1 cellular context compared by ENCODE assay signal in the genomic region with DNA sequence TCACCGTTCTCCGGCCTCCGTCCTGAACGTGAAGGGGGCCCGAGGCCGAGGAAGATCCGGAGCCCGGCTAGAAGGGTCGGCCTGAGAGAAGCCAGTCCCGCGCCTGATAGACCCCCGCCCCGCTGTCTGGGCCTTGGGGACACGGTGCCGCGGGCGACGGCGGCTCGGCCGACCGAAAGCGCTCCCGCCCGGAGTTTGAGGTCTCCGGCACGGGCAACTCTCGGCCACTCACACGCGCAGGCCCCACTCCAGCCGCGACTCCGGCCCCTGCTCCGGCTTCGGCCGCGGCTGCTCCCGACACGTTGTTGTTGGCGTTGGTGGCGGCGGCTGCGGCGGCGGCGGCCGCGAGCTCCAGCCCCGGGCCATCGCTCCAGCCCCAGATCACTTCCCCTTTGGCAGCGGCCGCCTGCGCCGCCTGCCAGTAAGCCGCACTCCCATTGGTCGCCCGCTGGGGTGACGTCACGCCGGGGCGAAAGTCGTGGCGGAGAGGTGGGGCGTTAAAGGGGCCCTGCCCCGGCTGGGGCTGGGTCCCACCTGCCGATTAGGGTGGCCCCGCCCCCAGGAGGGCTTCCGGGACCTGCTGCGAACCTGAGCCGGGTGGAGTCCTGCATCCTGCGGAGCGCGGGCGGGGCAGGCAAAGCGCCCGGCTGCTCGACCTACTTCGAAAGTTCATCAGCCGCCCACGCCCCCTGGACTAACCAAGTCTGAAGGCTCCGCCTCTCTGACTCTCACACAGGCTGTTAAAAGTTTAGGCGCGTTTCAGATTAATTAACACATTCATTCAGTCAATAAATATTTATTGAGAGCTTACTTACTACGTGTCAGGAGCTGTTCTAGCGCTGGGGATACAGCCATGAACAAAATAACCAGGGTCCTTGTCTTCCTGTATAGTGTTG.
TF ChIP-seq lines count a peak whose summit lies in the region.

A gene with protein sequence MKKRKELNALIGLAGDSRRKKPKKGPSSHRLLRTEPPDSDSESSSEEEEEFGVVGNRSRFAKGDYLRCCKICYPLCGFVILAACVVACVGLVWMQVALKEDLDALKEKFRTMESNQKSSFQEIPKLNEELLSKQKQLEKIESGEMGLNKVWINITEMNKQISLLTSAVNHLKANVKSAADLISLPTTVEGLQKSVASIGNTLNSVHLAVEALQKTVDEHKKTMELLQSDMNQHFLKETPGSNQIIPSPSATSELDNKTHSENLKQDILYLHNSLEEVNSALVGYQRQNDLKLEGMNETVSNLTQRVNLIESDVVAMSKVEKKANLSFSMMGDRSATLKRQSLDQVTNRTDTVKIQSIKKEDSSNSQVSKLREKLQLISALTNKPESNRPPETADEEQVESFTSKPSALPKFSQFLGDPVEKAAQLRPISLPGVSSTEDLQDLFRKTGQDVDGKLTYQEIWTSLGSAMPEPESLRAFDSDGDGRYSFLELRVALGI (minus strand): TSS at position 388 of the 896 bp plus-strand sequence. CDS start 1,027 bp downstream, outside the sequence.

TF ChIP-seq in K562, 482 proteins besides CTCF, POLR2A, EP300 and RAD21 (continued from another document and continues in another):
- TF ChIP-seq, protein P1, sequence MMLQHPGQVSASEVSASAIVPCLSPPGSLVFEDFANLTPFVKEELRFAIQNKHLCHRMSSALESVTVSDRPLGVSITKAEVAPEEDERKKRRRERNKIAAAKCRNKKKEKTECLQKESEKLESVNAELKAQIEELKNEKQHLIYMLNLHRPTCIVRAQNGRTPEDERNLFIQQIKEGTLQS (IDR thresholded peaks at IDR 0.05) = peak; percentile 99
- TF ChIP-seq, protein P1 (CRISPR knock-in tag; conservative IDR thresholded peaks at IDR 0.05) = no peak; the same call in 1 of the 2 replicates
- TF ChIP-seq ARHGAP35 (IDR thresholded peaks at IDR 0.05; ENCODE audit: partially characterized antibody) (no peak), YBX1 (IDR thresholded peaks at IDR 0.05) (no peak), TFAM (CRISPR knock-in tag; conservative IDR thresholded peaks at IDR 0.05) (no peak), STAT5A (IDR thresholded peaks at IDR 0.05; ENCODE audit: borderline replicate concordance, low read length) (no peak), MEF2A (IDR thresholded peaks at IDR 0.05; ENCODE audit: control insufficient read depth, low read depth, low read length) (no peak), DMBX1 (CRISPR knock-in tag; IDR thresholded peaks at IDR 0.05; ENCODE audit: borderline replicate concordance) (no peak), MTA3 (IDR thresholded peaks at IDR 0.05; ENCODE audit: borderline replicate concordance) (peak; percentile 91; the same call in 1 of the 2 replicates), RUNX1 (IDR thresholded peaks at IDR 0.05; ENCODE audit: low read depth) (no peak), SREBF1 (IDR thresholded peaks at IDR 0.05; ENCODE audit: borderline replicate concordance, low read depth, low read length) (no peak), FOXJ3 (CRISPR knock-in tag; IDR thresholded peaks at IDR 0.05) (no peak), PPARD (CRISPR knock-in tag; IDR thresholded peaks at IDR 0.05) (no peak), FUS (optimal IDR thresholded peaks at IDR 0.05; ENCODE audit: low read depth, low read length) (peak; percentile 79), TCF7 (IDR thresholded peaks at IDR 0.05; ENCODE audit: borderline replicate concordance) (no peak), ZNF431 (CRISPR knock-in tag; IDR thresholded peaks at IDR 0.05) (peak; percentile 75), TAF1 (IDR thresholded peaks at IDR 0.05; ENCODE audit: control insufficient read depth, extremely low read depth, insufficient read depth, low read length, severe bottlenecking) (peak; percentile 92), SETDB1 (IDR thresholded peaks at IDR 0.05; ENCODE audit: low read length) (no peak), SMARCE1 (IDR thresholded peaks at IDR 0.05) (no peak), CTBP1 (IDR thresholded peaks at IDR 0.05; ENCODE audit: borderline replicate concordance) (peak; percentile 99), ZNF780A (CRISPR knock-in tag; IDR thresholded peaks at IDR 0.05) (no peak), RBFOX2 (IDR thresholded peaks at IDR 0.05; ENCODE audit: low read depth, low read length) (peak; percentile 98)
- TF ChIP-seq, protein P2, sequence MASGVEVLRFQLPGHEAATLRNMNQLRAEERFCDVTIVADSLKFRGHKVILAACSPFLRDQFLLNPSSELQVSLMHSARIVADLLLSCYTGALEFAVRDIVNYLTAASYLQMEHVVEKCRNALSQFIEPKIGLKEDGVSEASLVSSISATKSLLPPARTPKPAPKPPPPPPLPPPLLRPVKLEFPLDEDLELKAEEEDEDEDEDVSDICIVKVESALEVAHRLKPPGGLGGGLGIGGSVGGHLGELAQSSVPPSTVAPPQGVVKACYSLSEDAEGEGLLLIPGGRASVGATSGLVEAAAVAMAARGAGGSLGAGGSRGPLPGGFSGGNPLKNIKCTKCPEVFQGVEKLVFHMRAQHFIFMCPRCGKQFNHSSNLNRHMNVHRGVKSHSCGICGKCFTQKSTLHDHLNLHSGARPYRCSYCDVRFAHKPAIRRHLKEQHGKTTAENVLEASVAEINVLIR (CRISPR knock-in tag; IDR thresholded peaks at IDR 0.05) = peak; percentile 97
- TF ChIP-seq, protein P3, sequence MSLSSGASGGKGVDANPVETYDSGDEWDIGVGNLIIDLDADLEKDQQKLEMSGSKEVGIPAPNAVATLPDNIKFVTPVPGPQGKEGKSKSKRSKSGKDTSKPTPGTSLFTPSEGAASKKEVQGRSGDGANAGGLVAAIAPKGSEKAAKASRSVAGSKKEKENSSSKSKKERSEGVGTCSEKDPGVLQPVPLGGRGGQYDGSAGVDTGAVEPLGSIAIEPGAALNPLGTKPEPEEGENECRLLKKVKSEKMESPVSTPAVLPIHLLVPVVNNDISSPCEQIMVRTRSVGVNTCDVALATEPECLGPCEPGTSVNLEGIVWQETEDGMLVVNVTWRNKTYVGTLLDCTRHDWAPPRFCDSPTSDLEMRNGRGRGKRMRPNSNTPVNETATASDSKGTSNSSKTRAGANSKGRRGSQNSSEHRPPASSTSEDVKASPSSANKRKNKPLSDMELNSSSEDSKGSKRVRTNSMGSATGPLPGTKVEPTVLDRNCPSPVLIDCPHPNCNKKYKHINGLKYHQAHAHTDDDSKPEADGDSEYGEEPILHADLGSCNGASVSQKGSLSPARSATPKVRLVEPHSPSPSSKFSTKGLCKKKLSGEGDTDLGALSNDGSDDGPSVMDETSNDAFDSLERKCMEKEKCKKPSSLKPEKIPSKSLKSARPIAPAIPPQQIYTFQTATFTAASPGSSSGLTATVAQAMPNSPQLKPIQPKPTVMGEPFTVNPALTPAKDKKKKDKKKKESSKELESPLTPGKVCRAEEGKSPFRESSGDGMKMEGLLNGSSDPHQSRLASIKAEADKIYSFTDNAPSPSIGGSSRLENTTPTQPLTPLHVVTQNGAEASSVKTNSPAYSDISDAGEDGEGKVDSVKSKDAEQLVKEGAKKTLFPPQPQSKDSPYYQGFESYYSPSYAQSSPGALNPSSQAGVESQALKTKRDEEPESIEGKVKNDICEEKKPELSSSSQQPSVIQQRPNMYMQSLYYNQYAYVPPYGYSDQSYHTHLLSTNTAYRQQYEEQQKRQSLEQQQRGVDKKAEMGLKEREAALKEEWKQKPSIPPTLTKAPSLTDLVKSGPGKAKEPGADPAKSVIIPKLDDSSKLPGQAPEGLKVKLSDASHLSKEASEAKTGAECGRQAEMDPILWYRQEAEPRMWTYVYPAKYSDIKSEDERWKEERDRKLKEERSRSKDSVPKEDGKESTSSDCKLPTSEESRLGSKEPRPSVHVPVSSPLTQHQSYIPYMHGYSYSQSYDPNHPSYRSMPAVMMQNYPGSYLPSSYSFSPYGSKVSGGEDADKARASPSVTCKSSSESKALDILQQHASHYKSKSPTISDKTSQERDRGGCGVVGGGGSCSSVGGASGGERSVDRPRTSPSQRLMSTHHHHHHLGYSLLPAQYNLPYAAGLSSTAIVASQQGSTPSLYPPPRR (CRISPR knock-in tag; IDR thresholded peaks at IDR 0.05; ENCODE audit: borderline replicate concordance) = no peak
- TF ChIP-seq, protein P4, sequence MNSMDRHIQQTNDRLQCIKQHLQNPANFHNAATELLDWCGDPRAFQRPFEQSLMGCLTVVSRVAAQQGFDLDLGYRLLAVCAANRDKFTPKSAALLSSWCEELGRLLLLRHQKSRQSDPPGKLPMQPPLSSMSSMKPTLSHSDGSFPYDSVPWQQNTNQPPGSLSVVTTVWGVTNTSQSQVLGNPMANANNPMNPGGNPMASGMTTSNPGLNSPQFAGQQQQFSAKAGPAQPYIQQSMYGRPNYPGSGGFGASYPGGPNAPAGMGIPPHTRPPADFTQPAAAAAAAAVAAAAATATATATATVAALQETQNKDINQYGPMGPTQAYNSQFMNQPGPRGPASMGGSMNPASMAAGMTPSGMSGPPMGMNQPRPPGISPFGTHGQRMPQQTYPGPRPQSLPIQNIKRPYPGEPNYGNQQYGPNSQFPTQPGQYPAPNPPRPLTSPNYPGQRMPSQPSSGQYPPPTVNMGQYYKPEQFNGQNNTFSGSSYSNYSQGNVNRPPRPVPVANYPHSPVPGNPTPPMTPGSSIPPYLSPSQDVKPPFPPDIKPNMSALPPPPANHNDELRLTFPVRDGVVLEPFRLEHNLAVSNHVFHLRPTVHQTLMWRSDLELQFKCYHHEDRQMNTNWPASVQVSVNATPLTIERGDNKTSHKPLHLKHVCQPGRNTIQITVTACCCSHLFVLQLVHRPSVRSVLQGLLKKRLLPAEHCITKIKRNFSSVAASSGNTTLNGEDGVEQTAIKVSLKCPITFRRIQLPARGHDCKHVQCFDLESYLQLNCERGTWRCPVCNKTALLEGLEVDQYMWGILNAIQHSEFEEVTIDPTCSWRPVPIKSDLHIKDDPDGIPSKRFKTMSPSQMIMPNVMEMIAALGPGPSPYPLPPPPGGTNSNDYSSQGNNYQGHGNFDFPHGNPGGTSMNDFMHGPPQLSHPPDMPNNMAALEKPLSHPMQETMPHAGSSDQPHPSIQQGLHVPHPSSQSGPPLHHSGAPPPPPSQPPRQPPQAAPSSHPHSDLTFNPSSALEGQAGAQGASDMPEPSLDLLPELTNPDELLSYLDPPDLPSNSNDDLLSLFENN (IDR thresholded peaks at IDR 0.05; ENCODE audit: low read depth in 2 of 2, low read length in 2 of 2) = no peak
- TF ChIP-seq, protein P5, sequence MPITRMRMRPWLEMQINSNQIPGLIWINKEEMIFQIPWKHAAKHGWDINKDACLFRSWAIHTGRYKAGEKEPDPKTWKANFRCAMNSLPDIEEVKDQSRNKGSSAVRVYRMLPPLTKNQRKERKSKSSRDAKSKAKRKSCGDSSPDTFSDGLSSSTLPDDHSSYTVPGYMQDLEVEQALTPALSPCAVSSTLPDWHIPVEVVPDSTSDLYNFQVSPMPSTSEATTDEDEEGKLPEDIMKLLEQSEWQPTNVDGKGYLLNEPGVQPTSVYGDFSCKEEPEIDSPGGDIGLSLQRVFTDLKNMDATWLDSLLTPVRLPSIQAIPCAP (CRISPR knock-in tag; IDR thresholded peaks at IDR 0.05; ENCODE audit: borderline replicate concordance) = no peak
- TF ChIP-seq, protein P6, sequence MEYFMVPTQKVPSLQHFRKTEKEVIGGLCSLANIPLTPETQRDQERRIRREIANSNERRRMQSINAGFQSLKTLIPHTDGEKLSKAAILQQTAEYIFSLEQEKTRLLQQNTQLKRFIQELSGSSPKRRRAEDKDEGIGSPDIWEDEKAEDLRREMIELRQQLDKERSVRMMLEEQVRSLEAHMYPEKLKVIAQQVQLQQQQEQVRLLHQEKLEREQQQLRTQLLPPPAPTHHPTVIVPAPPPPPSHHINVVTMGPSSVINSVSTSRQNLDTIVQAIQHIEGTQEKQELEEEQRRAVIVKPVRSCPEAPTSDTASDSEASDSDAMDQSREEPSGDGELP (CRISPR knock-in tag; IDR thresholded peaks at IDR 0.05; ENCODE audit: borderline replicate concordance) = peak; percentile 93
- TF ChIP-seq, protein P7, sequence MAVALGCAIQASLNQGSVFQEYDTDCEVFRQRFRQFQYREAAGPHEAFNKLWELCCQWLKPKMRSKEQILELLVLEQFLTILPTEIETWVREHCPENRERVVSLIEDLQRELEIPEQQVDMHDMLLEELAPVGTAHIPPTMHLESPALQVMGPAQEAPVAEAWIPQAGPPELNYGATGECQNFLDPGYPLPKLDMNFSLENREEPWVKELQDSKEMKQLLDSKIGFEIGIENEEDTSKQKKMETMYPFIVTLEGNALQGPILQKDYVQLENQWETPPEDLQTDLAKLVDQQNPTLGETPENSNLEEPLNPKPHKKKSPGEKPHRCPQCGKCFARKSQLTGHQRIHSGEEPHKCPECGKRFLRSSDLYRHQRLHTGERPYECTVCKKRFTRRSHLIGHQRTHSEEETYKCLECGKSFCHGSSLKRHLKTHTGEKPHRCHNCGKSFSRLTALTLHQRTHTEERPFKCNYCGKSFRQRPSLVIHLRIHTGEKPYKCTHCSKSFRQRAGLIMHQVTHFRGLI (CRISPR knock-in tag; IDR thresholded peaks at IDR 0.05) = no peak
- TF ChIP-seq, protein P8, sequence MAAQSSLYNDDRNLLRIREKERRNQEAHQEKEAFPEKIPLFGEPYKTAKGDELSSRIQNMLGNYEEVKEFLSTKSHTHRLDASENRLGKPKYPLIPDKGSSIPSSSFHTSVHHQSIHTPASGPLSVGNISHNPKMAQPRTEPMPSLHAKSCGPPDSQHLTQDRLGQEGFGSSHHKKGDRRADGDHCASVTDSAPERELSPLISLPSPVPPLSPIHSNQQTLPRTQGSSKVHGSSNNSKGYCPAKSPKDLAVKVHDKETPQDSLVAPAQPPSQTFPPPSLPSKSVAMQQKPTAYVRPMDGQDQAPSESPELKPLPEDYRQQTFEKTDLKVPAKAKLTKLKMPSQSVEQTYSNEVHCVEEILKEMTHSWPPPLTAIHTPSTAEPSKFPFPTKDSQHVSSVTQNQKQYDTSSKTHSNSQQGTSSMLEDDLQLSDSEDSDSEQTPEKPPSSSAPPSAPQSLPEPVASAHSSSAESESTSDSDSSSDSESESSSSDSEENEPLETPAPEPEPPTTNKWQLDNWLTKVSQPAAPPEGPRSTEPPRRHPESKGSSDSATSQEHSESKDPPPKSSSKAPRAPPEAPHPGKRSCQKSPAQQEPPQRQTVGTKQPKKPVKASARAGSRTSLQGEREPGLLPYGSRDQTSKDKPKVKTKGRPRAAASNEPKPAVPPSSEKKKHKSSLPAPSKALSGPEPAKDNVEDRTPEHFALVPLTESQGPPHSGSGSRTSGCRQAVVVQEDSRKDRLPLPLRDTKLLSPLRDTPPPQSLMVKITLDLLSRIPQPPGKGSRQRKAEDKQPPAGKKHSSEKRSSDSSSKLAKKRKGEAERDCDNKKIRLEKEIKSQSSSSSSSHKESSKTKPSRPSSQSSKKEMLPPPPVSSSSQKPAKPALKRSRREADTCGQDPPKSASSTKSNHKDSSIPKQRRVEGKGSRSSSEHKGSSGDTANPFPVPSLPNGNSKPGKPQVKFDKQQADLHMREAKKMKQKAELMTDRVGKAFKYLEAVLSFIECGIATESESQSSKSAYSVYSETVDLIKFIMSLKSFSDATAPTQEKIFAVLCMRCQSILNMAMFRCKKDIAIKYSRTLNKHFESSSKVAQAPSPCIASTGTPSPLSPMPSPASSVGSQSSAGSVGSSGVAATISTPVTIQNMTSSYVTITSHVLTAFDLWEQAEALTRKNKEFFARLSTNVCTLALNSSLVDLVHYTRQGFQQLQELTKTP (IDR thresholded peaks at IDR 0.05; ENCODE audit: low read depth in 1 of 2, partially characterized antibody in 2 of 2) = peak in 1 of 2 experiments; percentile 44
- TF ChIP-seq, protein P9, sequence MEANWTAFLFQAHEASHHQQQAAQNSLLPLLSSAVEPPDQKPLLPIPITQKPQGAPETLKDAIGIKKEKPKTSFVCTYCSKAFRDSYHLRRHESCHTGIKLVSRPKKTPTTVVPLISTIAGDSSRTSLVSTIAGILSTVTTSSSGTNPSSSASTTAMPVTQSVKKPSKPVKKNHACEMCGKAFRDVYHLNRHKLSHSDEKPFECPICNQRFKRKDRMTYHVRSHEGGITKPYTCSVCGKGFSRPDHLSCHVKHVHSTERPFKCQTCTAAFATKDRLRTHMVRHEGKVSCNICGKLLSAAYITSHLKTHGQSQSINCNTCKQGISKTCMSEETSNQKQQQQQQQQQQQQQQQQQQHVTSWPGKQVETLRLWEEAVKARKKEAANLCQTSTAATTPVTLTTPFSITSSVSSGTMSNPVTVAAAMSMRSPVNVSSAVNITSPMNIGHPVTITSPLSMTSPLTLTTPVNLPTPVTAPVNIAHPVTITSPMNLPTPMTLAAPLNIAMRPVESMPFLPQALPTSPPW (CRISPR knock-in tag; IDR thresholded peaks at IDR 0.05) = peak; percentile 98
